8 cellular contexts compared by ENCODE assay signal in the genomic region with DNA sequence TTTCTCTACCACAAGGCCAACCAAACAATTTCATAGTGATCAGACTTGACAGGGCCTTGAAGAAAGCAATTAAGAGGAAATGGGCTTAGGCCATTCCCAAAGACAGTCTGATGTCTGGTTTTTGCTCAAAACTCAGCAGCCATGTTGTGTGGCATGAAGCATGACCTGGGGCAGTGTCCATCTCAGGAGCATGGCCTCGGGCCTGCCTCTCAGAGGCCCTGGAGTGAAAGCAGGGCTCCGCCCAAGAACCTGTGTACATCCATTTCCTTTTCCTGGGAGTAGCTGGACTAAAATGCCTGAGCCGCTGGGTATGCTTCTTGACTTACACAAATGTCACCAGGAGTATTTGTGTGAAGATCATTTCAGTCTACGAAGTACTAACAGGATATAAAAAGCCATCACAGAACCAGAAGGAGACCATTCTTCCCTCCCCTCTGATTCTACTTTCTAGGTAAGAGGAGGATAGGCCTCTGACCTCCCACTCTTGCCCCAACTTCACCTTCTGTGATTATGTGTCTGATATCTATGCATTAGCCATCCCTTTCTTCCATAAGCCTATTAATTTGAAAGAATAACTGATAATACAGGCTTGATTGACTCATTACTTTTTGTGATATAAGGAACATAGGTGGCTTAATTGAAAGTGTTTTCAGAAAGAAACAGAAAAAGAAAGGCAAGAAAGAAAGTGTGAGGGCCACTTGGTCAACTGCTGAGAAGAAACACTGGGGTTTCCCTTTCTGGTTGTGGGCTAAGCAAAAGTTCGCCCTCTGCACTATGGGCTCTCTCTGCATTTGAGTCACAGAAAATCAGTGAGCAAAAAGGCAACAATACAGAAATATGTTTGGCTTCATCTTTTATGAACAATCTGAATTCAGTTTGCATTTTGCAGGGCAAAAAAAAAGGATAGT.
DNase-seq lines count a peak whose midpoint lies in the region; ATAC-seq and TF ChIP-seq lines count a peak whose summit lies in the region.

No MANE protein-coding gene starts in this region.

- DNase-seq in GM13976 (ENCODE audit: low spot score) (peak; percentile 58), HT-29 (ENCODE audit: low spot score) (peak; percentile 49), lung (ENCODE audit: low spot score) (no peak), C1 segment of cervical spinal cord (lab: John Stamatoyannopoulos, UW) (no peak), GM03348 (ENCODE audit: low spot score) (no peak), MV-4-11 (lab: John Stamatoyannopoulos, UW) (no peak), Kasumi-1 (lab: John Stamatoyannopoulos, UW) (no peak)

- no peak overlapping the region for H3K4me3 ChIP-seq in lung

- 80 to 84% methylated on average over 5 of the region's 5 CpGs for WGBS in lung, 2 donors

- in situ Hi-C loops in GM13976 (cut with MboI; ENCODE audit: low sequenced_read_pairs, unreplicated experiment), result no loop called here

- no peaks in the 10 kb centered on the region for H3K9me3 ChIP-seq in lung (ENCODE audit: control insufficient read depth in 2 of 2, insufficient read depth in 1 of 2, low read length in 1 of 2)

- ATAC-seq in GM21447 (IDR thresholded peaks at IDR 0.05; ENCODE audit: unreplicated experiment) (peak; percentile 92), lung (ENCODE audit: insufficient read depth, low FRiP score) (no peak)

- no peaks in the 10 kb centered on the region for H3K36me3 ChIP-seq in lung (ENCODE audit: control insufficient read depth in 2 of 2, insufficient read depth in 2 of 2, low read length in 2 of 2)

- no peaks in the 10 kb centered on the region for H3K27me3 ChIP-seq in lung (ENCODE audit: control insufficient read depth, insufficient read depth)

- no peak for TF ChIP-seq CTCF in GM13976 (IDR thresholded peaks at IDR 0.05; ENCODE audit: borderline replicate concordance, control extremely low read depth, extremely low read depth, insufficient read depth, missing control alignments)
- TF ChIP-seq CTCF in lung (IDR thresholded peaks at IDR 0.05; ENCODE audit: control extremely low read depth, extremely low read depth), result no peak

- peaks cover 4% of the 10 kb centered on the region in 2 donors for H3K4me1 ChIP-seq in lung (ENCODE audit: control insufficient read depth in 2 of 2, insufficient read depth in 2 of 2, low read length in 2 of 2)

- H3K27ac ChIP-seq in lung (ENCODE audit: low read depth in 1 of 2, low read length in 1 of 2), result peak overlapping the region; percentile 64 to 68

Comparison
In these comparisons a context has a peak if more than half of its experiments do, and no peak if none do; other contexts are left out.
1. DNase-seq: peak in GM13976 (single experiment) and HT-29 (single experiment); none in lung (single experiment), C1 segment of cervical spinal cord (0 of 14), GM03348 (single experiment), MV-4-11 (single experiment) and Kasumi-1 (0 of 2).